Comparison of ENCODE assay signal across 18 cellular contexts in genomic region chr13:111313911-111314425, GRCh38. TPM values are rescaled to one million over a fixed set of nuclear protein-coding genes. Genes with fewer than 3 reads are reported as not detected.
DNase-seq lines count a peak whose midpoint lies in the region; ATAC-seq, FAIRE-seq and TF ChIP-seq lines count a peak whose summit lies in the region.
"Had no signal": no experiment of that assay in that cellular context is flagged by ENCODE, and none has a peak within 500 bp of the region (broad histone marks: within the 10 kb centered on the region; RNA-seq: fewer than 3 reads in every experiment).

No MANE protein-coding gene starts in this region.

- H3K9ac ChIP-seq in astrocyte (ENCODE audit: low read length) (no peak overlapping the region), kidney (ENCODE audit: low read length in 2 of 2) (no peak overlapping the region)
- H3K9ac ChIP-seq: BLaER1 treated with 17β-estradiol and CSF1 and Interleukin-3, amounts not matched to agents 10 nM and 100 nM; GM23248 had no signal

- peaks cover 14% of the 10 kb centered on the region for H3K79me2 ChIP-seq in astrocyte (ENCODE audit: insufficient read depth, low read length)

- H3K36me3 ChIP-seq in astrocyte (ENCODE audit: insufficient read depth, low read length) = no peaks in the 10 kb centered on the region
- no peaks in the 10 kb centered on the region for H3K36me3 ChIP-seq in kidney (ENCODE audit: control insufficient read depth in 1 of 2, insufficient read depth in 2 of 2, low read length in 2 of 2)

- H2AFZ ChIP-seq in astrocyte (ENCODE audit: low read depth, low read length) = no peak overlapping the region
- H2AFZ ChIP-seq: GM23248 had no signal

- H3K36me3 Mint-ChIP-seq in activated naive CD4-positive, alpha-beta T cell treated with anti-CD3 and anti-CD28 coated beads, Interleukin-2, amount 50 U/mL, for 72 hours = peaks cover 34 to 40% of the 10 kb centered on the region in 2 donors
- H3K36me3 Mint-ChIP-seq in astrocyte (ENCODE audit: low read depth, unreplicated experiment) = peaks cover 50% of the 10 kb centered on the region
- peaks cover 73 to 92% of the 10 kb centered on the region in 2 donors for H3K36me3 Mint-ChIP-seq in stimulated activated naive B cell treated with anti-CD40 and anti-IgM and Interleukin-4, amounts not matched to agents 10 μg/mL and 1 μg/mL and 100 μg/mL, for 72 hours
- H3K36me3 Mint-ChIP-seq in stimulated activated memory B cell treated with anti-CD40 and anti-IgM and Interleukin-4, amounts not matched to agents 10 μg/mL and 1 μg/mL and 100 μg/mL, for 72 hours = peaks cover 78% of the 10 kb centered on the region

- H3K27me3 ChIP-seq in astrocyte (ENCODE audit: insufficient read depth, low read length) = no peaks in the 10 kb centered on the region
- H3K27me3 ChIP-seq: BLaER1 treated with 17β-estradiol and CSF1 and Interleukin-3, amounts not matched to agents 10 nM and 100 nM had no signal

- H4K20me1 ChIP-seq in astrocyte (ENCODE audit: insufficient read depth, low read length) = peaks cover 17% of the 10 kb centered on the region

- FAIRE-seq in astrocyte (lab: Jason Lieb, UNC) = no peak
- FAIRE-seq in kidney (lab: Jason Lieb, UNC) = no peak
- FAIRE-seq: H54 had no signal

- no peaks in the 10 kb centered on the region for H3K27me3 Mint-ChIP-seq in astrocyte (ENCODE audit: low read depth, unreplicated experiment)
- H3K27me3 Mint-ChIP-seq in stimulated activated naive B cell treated with anti-CD40 and anti-IgM and Interleukin-4, amounts not matched to agents 10 μg/mL and 1 μg/mL and 100 μg/mL, for 72 hours = no peaks in the 10 kb centered on the region
- no peaks in the 10 kb centered on the region for H3K27me3 Mint-ChIP-seq in stimulated activated memory B cell treated with anti-CD40 and anti-IgM and Interleukin-4, amounts not matched to agents 10 μg/mL and 1 μg/mL and 100 μg/mL, for 72 hours
- H3K27me3 Mint-ChIP-seq: CD4-positive, CD25-positive, alpha-beta regulatory T cell had no signal

- peak overlapping the region; percentile 70 to 88 for H3K27ac Mint-ChIP-seq in activated naive CD4-positive, alpha-beta T cell treated with anti-CD3 and anti-CD28 coated beads, Interleukin-2, amount 50 U/mL, for 72 hours
- H3K27ac Mint-ChIP-seq in astrocyte (ENCODE audit: unreplicated experiment) = peak overlapping the region; percentile 10
- peak overlapping the region; percentile 85 for H3K27ac Mint-ChIP-seq in stimulated activated naive B cell treated with anti-CD40 and anti-IgM and Interleukin-4, amounts not matched to agents 10 μg/mL and 1 μg/mL and 100 μg/mL, for 72 hours
- H3K27ac Mint-ChIP-seq in stimulated activated memory B cell treated with anti-CD40 and anti-IgM and Interleukin-4, amounts not matched to agents 10 μg/mL and 1 μg/mL and 100 μg/mL, for 72 hours = no peak overlapping the region
- H3K27ac Mint-ChIP-seq: CD4-positive, CD25-positive, alpha-beta regulatory T cell had no signal

- peaks cover 22 to 24% of the 10 kb centered on the region in 2 donors for H3K9me3 Mint-ChIP-seq in activated naive CD4-positive, alpha-beta T cell treated with anti-CD3 and anti-CD28 coated beads, Interleukin-2, amount 50 U/mL, for 72 hours
- H3K9me3 Mint-ChIP-seq in astrocyte (ENCODE audit: unreplicated experiment) = peaks cover 9% of the 10 kb centered on the region
- peaks cover 24 to 30% of the 10 kb centered on the region in 2 donors for H3K9me3 Mint-ChIP-seq in stimulated activated naive B cell treated with anti-CD40 and anti-IgM and Interleukin-4, amounts not matched to agents 10 μg/mL and 1 μg/mL and 100 μg/mL, for 72 hours
- H3K9me3 Mint-ChIP-seq in stimulated activated memory B cell treated with anti-CD40 and anti-IgM and Interleukin-4, amounts not matched to agents 10 μg/mL and 1 μg/mL and 100 μg/mL, for 72 hours = peaks cover 23% of the 10 kb centered on the region

- H3K4me3 Mint-ChIP-seq in astrocyte (ENCODE audit: unreplicated experiment) = no peak overlapping the region
- H3K4me3 Mint-ChIP-seq in stimulated activated naive B cell treated with anti-CD40 and anti-IgM and Interleukin-4, amounts not matched to agents 10 μg/mL and 1 μg/mL and 100 μg/mL, for 72 hours = no peak overlapping the region
- no peak overlapping the region for H3K4me3 Mint-ChIP-seq in stimulated activated memory B cell treated with anti-CD40 and anti-IgM and Interleukin-4, amounts not matched to agents 10 μg/mL and 1 μg/mL and 100 μg/mL, for 72 hours
- H3K4me3 Mint-ChIP-seq: CD4-positive, CD25-positive, alpha-beta regulatory T cell had no signal

- peaks cover 6% of the 10 kb centered on the region for H3K4me1 Mint-ChIP-seq in astrocyte (ENCODE audit: low read depth, unreplicated experiment)
- peaks cover 0 to 5% of the 10 kb centered on the region in 2 donors for H3K4me1 Mint-ChIP-seq in stimulated activated naive B cell treated with anti-CD40 and anti-IgM and Interleukin-4, amounts not matched to agents 10 μg/mL and 1 μg/mL and 100 μg/mL, for 72 hours
- H3K4me1 Mint-ChIP-seq in stimulated activated memory B cell treated with anti-CD40 and anti-IgM and Interleukin-4, amounts not matched to agents 10 μg/mL and 1 μg/mL and 100 μg/mL, for 72 hours = no peaks in the 10 kb centered on the region

- intact Hi-C loops in kidney (cut with DNase I) = no loop called here

- H3K27ac ChIP-seq in astrocyte (ENCODE audit: low read depth, low read length) = no peak overlapping the region
- H3K27ac ChIP-seq in kidney (ENCODE audit: low read depth in 2 of 2, low read length in 2 of 2) = no peak overlapping the region
- H3K27ac ChIP-seq: BLaER1 treated with 17β-estradiol and CSF1 and Interleukin-3, amounts not matched to agents 10 nM and 100 nM; GM23248; HL-60 had no signal

- ATAC-seq in activated naive CD4-positive, alpha-beta T cell treated with anti-CD3 and anti-CD28 coated beads, Interleukin-2, amount 50 U/mL, for 72 hours = no peak
- no peak for ATAC-seq in stimulated activated naive B cell treated with anti-CD40 and anti-IgM and Interleukin-4, amounts not matched to agents 10 μg/mL and 1 μg/mL and 100 μg/mL, for 72 hours (replicated peaks)
- ATAC-seq in stimulated activated memory B cell treated with anti-CD40 and anti-IgM and Interleukin-4, amounts not matched to agents 10 μg/mL and 1 μg/mL and 100 μg/mL, for 72 hours = no peak
- ATAC-seq in GM21825 (IDR thresholded peaks at IDR 0.05; ENCODE audit: unreplicated experiment) = no peak
- ATAC-seq in GM18517 (IDR thresholded peaks at IDR 0.05; ENCODE audit: unreplicated experiment) = no peak
- ATAC-seq: HCT116 had no signal

- H3K4me3 ChIP-seq in astrocyte (ENCODE audit: insufficient read depth, low read depth, low read length) = no peak overlapping the region
- no peak overlapping the region for H3K4me3 ChIP-seq in kidney (ENCODE audit: low read length in 2 of 2)
- H3K4me3 ChIP-seq: BLaER1 treated with 17β-estradiol and CSF1 and Interleukin-3, amounts not matched to agents 10 nM and 100 nM; GM23248 had no signal

- no peak overlapping the region for H3K4me2 ChIP-seq in astrocyte (ENCODE audit: low read length)
- H3K4me2 ChIP-seq: BLaER1 treated with 17β-estradiol and CSF1 and Interleukin-3, amounts not matched to agents 10 nM and 100 nM had no signal

- no peak for TF ChIP-seq CTCF in astrocyte (IDR thresholded peaks at IDR 0.05; ENCODE audit: insufficient read depth, low read depth, low read length)
- no peak for TF ChIP-seq CTCF in kidney (IDR thresholded peaks at IDR 0.05; ENCODE audit: borderline replicate concordance, extremely low read depth, insufficient read depth)

- peaks cover 3% of the 10 kb centered on the region for H3K9me3 ChIP-seq in astrocyte (ENCODE audit: insufficient read depth, low read depth, low read length)
- H3K9me3 ChIP-seq in kidney (ENCODE audit: control insufficient read depth in 1 of 2, low read length in 2 of 2) = peaks cover 0 to 5% of the 10 kb centered on the region in 2 donors

- no peak for DNase-seq in activated naive CD4-positive, alpha-beta T cell treated with anti-CD3 and anti-CD28 coated beads, Interleukin-2, amount 50 U/mL, for 72 hours (ENCODE audit: low spot score in 2 of 2)
- DNase-seq in activated naive CD4-positive, alpha-beta T cell (lab: John Stamatoyannopoulos, UW) = no peak
- DNase-seq in astrocyte (ENCODE audit: low read depth) = no peak
- DNase-seq in kidney = peak; percentile 33
- DNase-seq in stimulated activated naive B cell treated with anti-CD40 and anti-IgM and Interleukin-4, amounts not matched to agents 10 μg/mL and 1 μg/mL and 100 μg/mL, for 72 hours = no peak
- DNase-seq: ACHN; CD4-positive, CD25-positive, alpha-beta regulatory T cell; DMS53; GM23248 had no signal

- H3K4me1 ChIP-seq in astrocyte (ENCODE audit: insufficient read depth, low read length) (no peaks in the 10 kb centered on the region), kidney (ENCODE audit: control insufficient read depth in 1 of 2, insufficient read depth in 1 of 2, low read depth in 1 of 2, low read length in 2 of 2) (no peaks in the 10 kb centered on the region)
- H3K4me1 ChIP-seq: BLaER1 treated with 17β-estradiol and CSF1 and Interleukin-3, amounts not matched to agents 10 nM and 100 nM had no signal

RNA-seq across cellular contexts. Expression of gene TEX29, which starts 6.5 kb away (rescaled TPM):
- total RNA-seq in activated naive CD4-positive, alpha-beta T cell treated with anti-CD3 and anti-CD28 coated beads, Interleukin-2, amount 50 U/mL, for 72 hours = 1 to 10 TPM; 1.5 to 2.0 TPM
- total RNA-seq in astrocyte (0.43 TPM in 1 of 2 replicates, not detected in the other), kidney (not detected)
- not detected for polyA plus RNA-seq in kidney (ENCODE audit: insufficient read depth, low read depth, low replicate concordance)
- total RNA-seq: A172; CD4-positive, CD25-positive, alpha-beta regulatory T cell; Daoy; GM23248 had no signal
- polyA plus RNA-seq: CD4-positive, CD25-positive, alpha-beta regulatory T cell had no signal
